Comparison of ENCODE assay signal across 31 cellular contexts in genomic region chr14:45467023-45467422, GRCh38.
"Had no signal": no experiment of that assay in that cellular context is flagged by ENCODE, and none has a peak within 500 bp of the region (broad histone marks: within the 10 kb centered on the region; RNA-seq: fewer than 3 reads in every experiment).

No MANE protein-coding gene starts in this region.

- DNase-seq: Karpas-422, KBM-7, MG63, NCI-H1048, NCI-H1092 treated with DMSO at 0.1 percent for 48 hours, NCI-H1105 treated with DMSO at 0.1 percent for 48 hours, NCI-H1417, NCI-H1436, NCI-H146, NCI-H1694, NCI-H187, NCI-H1930, NCI-H2029 treated with DMSO at 0.1 percent for 48 hours, NCI-H2081 treated with DMSO at 0.1 percent for 48 hours, NCI-H2107, NCI-H2171, NCI-H226, NCI-H446 treated with DMSO at 0.1 percent for 48 hours, NCI-H510A, NCI-H524, NCI-H526, NCI-H69, NCI-H748 treated with DMSO at 0.1 percent for 48 hours, NCI-H82, PC-9, SHP77 treated with DMSO at 0.1 percent for 48 hours, SK-N-SH, SW 1271 had no signal

- H3K9me3 ChIP-seq: MG63, SJSA1, SK-N-SH had no signal

- ATAC-seq: Panc1 had no signal

- H3K4me1 ChIP-seq: SJSA1 had no signal

- H3K27ac ChIP-seq: KMS-11, PC-9, SJSA1 had no signal

- H3K27me3 ChIP-seq: MG63 had no signal

- H3K4me3 ChIP-seq: MG63, PC-9, SJSA1 had no signal

- H3K36me3 ChIP-seq: MG63, SJSA1 had no signal
